Comparison of ENCODE assay signal across 8 cellular contexts in genomic region chr7:42014625-42015412, GRCh38.
DNase-seq lines count a peak whose midpoint lies in the region; ATAC-seq lines count a peak whose summit lies in the region.

No MANE protein-coding gene starts in this region.

- ATAC-seq in right cardiac atrium = peak in 1 of 2 donors; percentile 55

- DNase-seq in DMS 273 (lab: John Stamatoyannopoulos, UW; ENCODE audit: unreplicated experiment) (peak; percentile 71), DMS 273 treated with DMSO at 0.1 percent for 48 hours (lab: John Stamatoyannopoulos, UW) (no peak), KBM-7 (peak; percentile 59), right cardiac atrium (peak in 2 of 3 donors; percentile 18 to 46), globus pallidus (ENCODE audit: low spot score) (no peak)
- peak; percentile 40 for DNase-seq in activated CD4-positive, alpha-beta memory T cell treated with anti-CD3 and anti-CD28 coated beads, Interleukin-2, amount 10 ng/mL, durations not matched to agents 7 days and 5 days
- DNase-seq in stimulated activated CD4-positive, alpha-beta T cell treated with anti-CD3 and anti-CD28 coated beads, Interleukin-4, amount 100 ng/mL, for 1 hour = peak; percentile 25
- DNase-seq in activated T-helper 2 cell treated with anti-CD3 and anti-CD28 coated beads, Interferon-gamma antibody, Interleukin-2, Interleukin-4, amounts not matched to agents 10 μg/mL and 5 μg/mL and 100 μg/mL, durations not matched to agents 14 hours and 24 hours and 36 hours (ENCODE audit: low spot score) = no peak

- peaks cover 14% of the 10 kb centered on the region for H3K9me3 Mint-ChIP-seq in activated CD4-positive, alpha-beta memory T cell treated with anti-CD3 and anti-CD28 coated beads, Interleukin-2, amount 10 ng/mL, durations not matched to agents 7 days and 5 days
- H3K9me3 Mint-ChIP-seq in activated T-helper 2 cell treated with anti-CD3 and anti-CD28 coated beads, Interferon-gamma antibody, Interleukin-2, Interleukin-4, amounts not matched to agents 10 μg/mL and 5 μg/mL and 100 μg/mL, durations not matched to agents 14 hours and 24 hours and 36 hours = peaks cover 14% of the 10 kb centered on the region

- H3K9me3 ChIP-seq in right cardiac atrium (ENCODE audit: control insufficient read depth, low read length) = no peaks in the 10 kb centered on the region

- 56% methylated on average over 7 of the region's 7 CpGs for WGBS in right cardiac atrium

- no peak overlapping the region for H3K4me3 Mint-ChIP-seq in activated CD4-positive, alpha-beta memory T cell treated with anti-CD3 and anti-CD28 coated beads, Interleukin-2, amount 10 ng/mL, durations not matched to agents 7 days and 5 days
- no peak overlapping the region for H3K4me3 Mint-ChIP-seq in activated T-helper 2 cell treated with anti-CD3 and anti-CD28 coated beads, Interferon-gamma antibody, Interleukin-2, Interleukin-4, amounts not matched to agents 10 μg/mL and 5 μg/mL and 100 μg/mL, durations not matched to agents 14 hours and 24 hours and 36 hours (ENCODE audit: low read depth)

- no peak overlapping the region for H3K27ac ChIP-seq in right cardiac atrium (ENCODE audit: low read length)

- H3K4me1 Mint-ChIP-seq in activated CD4-positive, alpha-beta memory T cell treated with anti-CD3 and anti-CD28 coated beads, Interleukin-2, amount 10 ng/mL, durations not matched to agents 7 days and 5 days = no peaks in the 10 kb centered on the region
- H3K4me1 Mint-ChIP-seq in activated T-helper 2 cell treated with anti-CD3 and anti-CD28 coated beads, Interferon-gamma antibody, Interleukin-2, Interleukin-4, amounts not matched to agents 10 μg/mL and 5 μg/mL and 100 μg/mL, durations not matched to agents 14 hours and 24 hours and 36 hours (ENCODE audit: low read depth) = no peaks in the 10 kb centered on the region

- no peak overlapping the region for H3K27ac Mint-ChIP-seq in activated CD4-positive, alpha-beta memory T cell treated with anti-CD3 and anti-CD28 coated beads, Interleukin-2, amount 10 ng/mL, durations not matched to agents 7 days and 5 days
- H3K27ac Mint-ChIP-seq in activated T-helper 2 cell treated with anti-CD3 and anti-CD28 coated beads, Interferon-gamma antibody, Interleukin-2, Interleukin-4, amounts not matched to agents 10 μg/mL and 5 μg/mL and 100 μg/mL, durations not matched to agents 14 hours and 24 hours and 36 hours = no peak overlapping the region

- H3K4me1 ChIP-seq in right cardiac atrium (ENCODE audit: control insufficient read depth, insufficient read depth, low read length) = no peaks in the 10 kb centered on the region

- no peaks in the 10 kb centered on the region for H3K27me3 ChIP-seq in right cardiac atrium (ENCODE audit: control insufficient read depth, insufficient read depth)

- CTCF ChIA-PET in activated CD4-positive, alpha-beta memory T cell treated with anti-CD3 and anti-CD28 coated beads, Interleukin-2, amount 10 ng/mL, durations not matched to agents 7 days and 5 days (lab: Charles Lee) = interaction anchor here (0.7 to 0.9 kb wide), 3 partner anchors 8 to 338 kb away, joined by 3 to 4 read pairs (median 3); no protein-coding TSS in a partner anchor

- POLR2A ChIA-PET in activated CD4-positive, alpha-beta memory T cell treated with anti-CD3 and anti-CD28 coated beads, Interleukin-2, amount 10 ng/mL, durations not matched to agents 7 days and 5 days (lab: Charles Lee) = no interaction called here

- in situ Hi-C loops in KBM-7 (cut with MboI; ENCODE audit: low pct_unique_long_range_greater_than_20kb, low sequenced_read_pairs) = no loop called here

- no peak overlapping the region for H3K4me3 ChIP-seq in right cardiac atrium (ENCODE audit: low read length)

- no peaks in the 10 kb centered on the region for H3K36me3 Mint-ChIP-seq in activated CD4-positive, alpha-beta memory T cell treated with anti-CD3 and anti-CD28 coated beads, Interleukin-2, amount 10 ng/mL, durations not matched to agents 7 days and 5 days (ENCODE audit: low read depth)
- no peaks in the 10 kb centered on the region for H3K36me3 Mint-ChIP-seq in activated T-helper 2 cell treated with anti-CD3 and anti-CD28 coated beads, Interferon-gamma antibody, Interleukin-2, Interleukin-4, amounts not matched to agents 10 μg/mL and 5 μg/mL and 100 μg/mL, durations not matched to agents 14 hours and 24 hours and 36 hours (ENCODE audit: low read depth)

- H3K27me3 Mint-ChIP-seq in activated CD4-positive, alpha-beta memory T cell treated with anti-CD3 and anti-CD28 coated beads, Interleukin-2, amount 10 ng/mL, durations not matched to agents 7 days and 5 days = no peaks in the 10 kb centered on the region
- no peaks in the 10 kb centered on the region for H3K27me3 Mint-ChIP-seq in activated T-helper 2 cell treated with anti-CD3 and anti-CD28 coated beads, Interferon-gamma antibody, Interleukin-2, Interleukin-4, amounts not matched to agents 10 μg/mL and 5 μg/mL and 100 μg/mL, durations not matched to agents 14 hours and 24 hours and 36 hours (ENCODE audit: low read depth)

- intact Hi-C loops in right cardiac atrium (cut with DNase I) = no loop called here
- intact Hi-C loops in activated T-helper 2 cell treated with anti-CD3 and anti-CD28 coated beads, Interferon-gamma antibody, Interleukin-2, Interleukin-4, amounts not matched to agents 10 μg/mL and 5 μg/mL and 100 μg/mL, durations not matched to agents 14 hours and 24 hours and 36 hours (cut with micrococcal nuclease) = no loop called here

Comparison
In these comparisons a context has a peak if more than half of its experiments do, and no peak if none do; other contexts are left out.
1. DNase-seq: peak in DMS 273 (single experiment), KBM-7 (single experiment), activated CD4-positive, alpha-beta memory T cell treated with anti-CD3 and anti-CD28 coated beads, Interleukin-2, amount 10 ng/mL, durations not matched to agents 7 days and 5 days (single experiment), right cardiac atrium (2 of 3) and stimulated activated CD4-positive, alpha-beta T cell treated with anti-CD3 and anti-CD28 coated beads, Interleukin-4, amount 100 ng/mL, for 1 hour (single experiment); none in DMS 273 treated with DMSO at 0.1 percent for 48 hours (single experiment), globus pallidus (single experiment) and activated T-helper 2 cell treated with anti-CD3 and anti-CD28 coated beads, Interferon-gamma antibody, Interleukin-2, Interleukin-4, amounts not matched to agents 10 μg/mL and 5 μg/mL and 100 μg/mL, durations not matched to agents 14 hours and 24 hours and 36 hours (single experiment).